Comparison of ENCODE assay signal across 14 cellular contexts in genomic region chr7:3009086-3009485, GRCh38. TPM values are rescaled to one million over a fixed set of nuclear protein-coding genes. Genes with fewer than 3 reads are reported as not detected.
"Had no signal": no experiment of that assay in that cellular context is flagged by ENCODE, and none has a peak within 500 bp of the region (broad histone marks: within the 10 kb centered on the region; RNA-seq: fewer than 3 reads in every experiment).

No MANE protein-coding gene starts in this region.

- H3K9me3 Mint-ChIP-seq: activated B cell treated with CpG ODN at 0.5 μM for 24 hours; activated CD4-positive, alpha-beta T cell treated with anti-CD3 and anti-CD28 coated beads, Interleukin-2, amount 10 ng/mL, durations not matched to agents 24 days and 14 days; endodermal cell; stimulated activated naive CD8-positive, alpha-beta T cell treated with anti-CD3 and anti-CD28 coated beads, Interleukin-15, Interleukin-2, amounts not matched to agents 100 ng/mL and 50 ng/mL, for 24 hours had no signal

- H3K27ac ChIP-seq: upper lobe of right lung had no signal

- H3K9me3 ChIP-seq: SK-N-SH, upper lobe of right lung had no signal

- H3K4me3 ChIP-seq: lung, upper lobe of right lung had no signal

- H3K27me3 ChIP-seq: upper lobe of right lung had no signal

- H3K27me3 Mint-ChIP-seq: activated B cell treated with CpG ODN at 0.5 μM for 24 hours; activated CD4-positive, alpha-beta T cell treated with anti-CD3 and anti-CD28 coated beads, Interleukin-2, amount 10 ng/mL, durations not matched to agents 24 days and 14 days; stimulated activated naive CD8-positive, alpha-beta T cell treated with anti-CD3 and anti-CD28 coated beads, Interleukin-15, Interleukin-2, amounts not matched to agents 100 ng/mL and 50 ng/mL, for 24 hours had no signal

- ATAC-seq: esophagus mucosa, upper lobe of right lung had no signal

- H3K9ac ChIP-seq: SK-N-SH had no signal

- H3K4me2 ChIP-seq: SK-N-SH had no signal

- H3K4me1 ChIP-seq: upper lobe of right lung had no signal

- DNase-seq: activated B cell treated with CpG ODN at 0.5 μM for 24 hours; activated CD4-positive, alpha-beta T cell treated with anti-CD3 and anti-CD28 coated beads, Interleukin-2, amount 10 ng/mL, durations not matched to agents 24 days and 14 days; activated T-cell treated with anti-CD3 and anti-CD28 coated beads, Interleukin-2, amount 50 U/mL, for 1 hour; central memory CD4-positive, alpha-beta T cell; endodermal cell; hypothalamus; SK-N-SH; stimulated activated CD4-positive, alpha-beta T cell treated with anti-CD3 and anti-CD28 coated beads, Interleukin-12 subunit alpha, Interleukin-12 subunit beta, amount 100 ng/mL, for 4 hours; upper lobe of right lung had no signal

- H3K27ac Mint-ChIP-seq: dendritic cell treated with granulocyte-macrophage colony-stimulating factor and Interleukin-4, amounts not matched to agents 40 ng/mL and 50 ng/mL, for 4 days; endodermal cell had no signal

- H3K4me1 Mint-ChIP-seq: endodermal cell had no signal

- H3K4me3 Mint-ChIP-seq: activated B cell treated with CpG ODN at 0.5 μM for 24 hours; activated CD4-positive, alpha-beta T cell treated with anti-CD3 and anti-CD28 coated beads, Interleukin-2, amount 10 ng/mL, durations not matched to agents 24 days and 14 days; dendritic cell treated with granulocyte-macrophage colony-stimulating factor and Interleukin-4, amounts not matched to agents 40 ng/mL and 50 ng/mL, for 4 days; endodermal cell; stimulated activated naive CD8-positive, alpha-beta T cell treated with anti-CD3 and anti-CD28 coated beads, Interleukin-15, Interleukin-2, amounts not matched to agents 100 ng/mL and 50 ng/mL, for 24 hours had no signal

- H3K36me3 ChIP-seq: upper lobe of right lung had no signal

- H3K9me2 ChIP-seq: SK-N-SH had no signal

RNA-seq across cellular contexts. Expression of gene CARD11, which starts 34.6 kb away (rescaled TPM):
- polyA plus RNA-seq: neural cell, SK-N-SH had no signal
